ENCODE assay signal across 21 cellular contexts in the genomic region with DNA sequence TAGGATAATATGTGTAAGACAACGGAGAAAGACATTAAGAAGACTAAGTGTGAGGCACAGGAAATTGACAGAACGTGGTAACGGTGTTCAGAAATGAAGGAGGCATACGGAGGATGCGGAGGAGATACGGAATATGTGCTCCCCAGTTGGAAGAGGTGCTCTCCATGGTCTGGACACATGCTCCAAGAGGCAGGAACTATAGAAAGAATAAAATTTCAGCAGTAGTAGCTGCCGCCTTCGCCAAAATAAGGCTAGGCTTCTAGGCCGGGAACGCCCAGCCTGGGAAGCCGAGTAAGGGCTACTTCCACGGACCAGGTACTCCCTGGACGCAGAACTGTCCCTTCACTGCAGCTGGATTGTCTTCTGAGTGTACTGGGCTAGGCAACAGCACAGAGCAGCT. TPM values are rescaled to one million over a fixed set of nuclear protein-coding genes. Genes with fewer than 3 reads are reported as not detected.
DNase-seq lines count a peak whose midpoint lies in the region; ATAC-seq and TF ChIP-seq lines count a peak whose summit lies in the region.
"Had no signal": no experiment of that assay in that cellular context is flagged by ENCODE, and none has a peak within 500 bp of the region (broad histone marks: within the 10 kb centered on the region; RNA-seq: fewer than 3 reads in every experiment).

No MANE protein-coding gene starts in this region.

- peaks cover 9% of the 10 kb centered on the region for H3F3A ChIP-seq in GM23338 (replicated peaks; ENCODE audit: low read depth)

- H3K27me3 ChIP-seq in GM23338 (ENCODE audit: insufficient read depth) = peaks cover 84% of the 10 kb centered on the region
- H3K27me3 ChIP-seq in subcutaneous abdominal adipose tissue (ENCODE audit: control insufficient read depth in 5 of 5, insufficient read depth in 4 of 5, low read length in 5 of 5) = no peaks in the 10 kb centered on the region

- peaks cover 26% of the 10 kb centered on the region for H4K20me1 ChIP-seq in GM23338 (replicated peaks; ENCODE audit: insufficient read depth)

- H3K4me3 Mint-ChIP-seq in GM23338 (peak overlapping the region; percentile 81; the same call in 2 of the 3 replicates), brain (peak overlapping the region in 3 of 5 experiments; percentile 10 to 87 (median 80)), nephron (peak overlapping the region; percentile 94 to 98 (median 97))
- H3K4me3 Mint-ChIP-seq: CD4-positive, alpha-beta memory T cell; HFFc6 had no signal

- no peak for TF ChIP-seq CTCF in GM23338 (conservative IDR thresholded peaks at IDR 0.05; ENCODE audit: low read depth in 2 of 2)
- TF ChIP-seq CTCF in brain (conservative IDR thresholded peaks at IDR 0.05) = no peak
- TF ChIP-seq CTCF in nephron (IDR thresholded peaks at IDR 0.05; ENCODE audit: unreplicated experiment in 3 of 3) = no peak

- H3K27ac Mint-ChIP-seq in GM23338 (no peak overlapping the region), brain (no peak overlapping the region), nephron (peak overlapping the region; percentile 77 to 99 (median 81))
- H3K27ac Mint-ChIP-seq: CD4-positive, alpha-beta memory T cell; HFFc6; IgD-negative memory B cell had no signal

- no peaks in the 10 kb centered on the region for H3K9me2 ChIP-seq in GM23338 (ENCODE audit: insufficient read depth)

- ATAC-seq in GM23338 (no peak), GM21390 (IDR thresholded peaks at IDR 0.05; ENCODE audit: unreplicated experiment) (no peak), HG03378 (IDR thresholded peaks at IDR 0.05; ENCODE audit: unreplicated experiment) (no peak)
- ATAC-seq: PC-3 had no signal

- no peaks in the 10 kb centered on the region; the same call in 2 of the 3 replicates for H3K36me3 Mint-ChIP-seq in GM23338 (ENCODE audit: low read depth)
- H3K36me3 Mint-ChIP-seq in brain = peaks cover 20% of the 10 kb centered on the region
- H3K36me3 Mint-ChIP-seq in nephron (ENCODE audit: low read depth) = peaks cover 43% of the 10 kb centered on the region
- H3K36me3 Mint-ChIP-seq: CD4-positive, alpha-beta memory T cell; IgD-negative memory B cell had no signal

- 0 out of 3 replicates have a peak, but pooled peaks cover 7% of the 10 kb centered on the region for H3K9me3 Mint-ChIP-seq in GM23338
- H3K9me3 Mint-ChIP-seq in brain = peaks cover 0 to 11% (median 0%) of the 10 kb centered on the region in 5 experiments
- H3K9me3 Mint-ChIP-seq in nephron = peaks cover 2% of the 10 kb centered on the region
- H3K9me3 Mint-ChIP-seq: HFFc6 had no signal

- 0 out of 2 replicates have a peak overlapping the region, but pooled peaks have one; percentile 38 for H2AFZ ChIP-seq in GM23338

- peaks cover 75% of the 10 kb centered on the region for H3K27me3 Mint-ChIP-seq in GM23338 (ENCODE audit: insufficient read depth, low read depth, poor library complexity)
- peaks cover 100% of the 10 kb centered on the region for H3K27me3 Mint-ChIP-seq in brain
- peaks cover 94% of the 10 kb centered on the region for H3K27me3 Mint-ChIP-seq in nephron (ENCODE audit: low read depth)

- peaks cover 24% of the 10 kb centered on the region for H3K4me1 ChIP-seq in GM23338 (ENCODE audit: insufficient read depth)
- H3K4me1 ChIP-seq in subcutaneous abdominal adipose tissue (ENCODE audit: control insufficient read depth in 5 of 5, insufficient read depth in 5 of 5, low read length in 5 of 5) = peaks cover 16 to 55% (median 50%) of the 10 kb centered on the region in 5 donors
- H3K4me1 ChIP-seq: BE2C had no signal

- H3K4me1 Mint-ChIP-seq in GM23338 (peaks cover 36% of the 10 kb centered on the region), brain (peaks cover 33% of the 10 kb centered on the region), nephron (peaks cover 44% of the 10 kb centered on the region)

- H3K79me2 ChIP-seq in GM23338 (replicated peaks; ENCODE audit: insufficient read depth) = no peaks in the 10 kb centered on the region

- peak overlapping the region; percentile 86 for H3K4me2 ChIP-seq in GM23338

- H3K9me3 ChIP-seq in subcutaneous abdominal adipose tissue (ENCODE audit: control insufficient read depth in 5 of 5, low read length in 5 of 5) = no peaks in the 10 kb centered on the region
- H3K9me3 ChIP-seq: BE2C had no signal

- H3K4me3 ChIP-seq in GM23338 (peak overlapping the region; percentile 61), subcutaneous abdominal adipose tissue (ENCODE audit: low read depth in 1 of 5, low read length in 5 of 5) (no peak overlapping the region)

- no peak overlapping the region for H3K27ac ChIP-seq in GM23338 (ENCODE audit: low read depth)
- H3K27ac ChIP-seq in subcutaneous abdominal adipose tissue (ENCODE audit: low read depth, low read length) = peak overlapping the region; percentile 62

- DNase-seq in GM23338 (ENCODE audit: low spot score) (peak; percentile 9), NCI-H1930 (lab: John Stamatoyannopoulos, UW) (no peak)
- DNase-seq: BE2C; CD4-positive, alpha-beta memory T cell; DMS153; GF-D8; HFFc6; Karpas-422; NCI-H1417 treated with DMSO at 0.1 percent for 48 hours; NCI-H187 treated with DMSO at 0.1 percent for 48 hours; NCI-H345; NCI-H524 treated with DMSO at 0.1 percent for 48 hours; PC-3; RPMI8226; SHP77 treated with DMSO at 0.1 percent for 48 hours had no signal

- H3K36me3 ChIP-seq in GM23338 (ENCODE audit: insufficient read depth) (no peaks in the 10 kb centered on the region), subcutaneous abdominal adipose tissue (ENCODE audit: control insufficient read depth in 5 of 5, insufficient read depth in 5 of 5, low read length in 5 of 5) (peaks cover 0 to 18% (median 5%) of the 10 kb centered on the region in 5 donors)
- H3K36me3 ChIP-seq: BE2C had no signal

- H3K9ac ChIP-seq in subcutaneous abdominal adipose tissue (ENCODE audit: low read length in 5 of 5) = no peak overlapping the region

TF ChIP-seq in GM23338, 12 proteins besides CTCF, POLR2A, EP300 and RAD21:
- no peak for TF ChIP-seq STAT1 (IDR thresholded peaks at IDR 0.05; ENCODE audit: unreplicated experiment)
- no peak for TF ChIP-seq POLR2AphosphoS5 (IDR thresholded peaks at IDR 0.05; ENCODE audit: low read depth)
- TF ChIP-seq ZNF331 (CRISPR knock-in tag; IDR thresholded peaks at IDR 0.05; ENCODE audit: low read depth) = no peak
- no peak for TF ChIP-seq CREB1 (CRISPR knock-in tag; IDR thresholded peaks at IDR 0.05; ENCODE audit: low read depth)
- no peak for TF ChIP-seq EZH2phosphoT487 (IDR thresholded peaks at IDR 0.05; ENCODE audit: unreplicated experiment)
- no peak for TF ChIP-seq EZH2 (IDR thresholded peaks at IDR 0.05; ENCODE audit: low read depth, unreplicated experiment)
- TF ChIP-seq, protein P1, sequence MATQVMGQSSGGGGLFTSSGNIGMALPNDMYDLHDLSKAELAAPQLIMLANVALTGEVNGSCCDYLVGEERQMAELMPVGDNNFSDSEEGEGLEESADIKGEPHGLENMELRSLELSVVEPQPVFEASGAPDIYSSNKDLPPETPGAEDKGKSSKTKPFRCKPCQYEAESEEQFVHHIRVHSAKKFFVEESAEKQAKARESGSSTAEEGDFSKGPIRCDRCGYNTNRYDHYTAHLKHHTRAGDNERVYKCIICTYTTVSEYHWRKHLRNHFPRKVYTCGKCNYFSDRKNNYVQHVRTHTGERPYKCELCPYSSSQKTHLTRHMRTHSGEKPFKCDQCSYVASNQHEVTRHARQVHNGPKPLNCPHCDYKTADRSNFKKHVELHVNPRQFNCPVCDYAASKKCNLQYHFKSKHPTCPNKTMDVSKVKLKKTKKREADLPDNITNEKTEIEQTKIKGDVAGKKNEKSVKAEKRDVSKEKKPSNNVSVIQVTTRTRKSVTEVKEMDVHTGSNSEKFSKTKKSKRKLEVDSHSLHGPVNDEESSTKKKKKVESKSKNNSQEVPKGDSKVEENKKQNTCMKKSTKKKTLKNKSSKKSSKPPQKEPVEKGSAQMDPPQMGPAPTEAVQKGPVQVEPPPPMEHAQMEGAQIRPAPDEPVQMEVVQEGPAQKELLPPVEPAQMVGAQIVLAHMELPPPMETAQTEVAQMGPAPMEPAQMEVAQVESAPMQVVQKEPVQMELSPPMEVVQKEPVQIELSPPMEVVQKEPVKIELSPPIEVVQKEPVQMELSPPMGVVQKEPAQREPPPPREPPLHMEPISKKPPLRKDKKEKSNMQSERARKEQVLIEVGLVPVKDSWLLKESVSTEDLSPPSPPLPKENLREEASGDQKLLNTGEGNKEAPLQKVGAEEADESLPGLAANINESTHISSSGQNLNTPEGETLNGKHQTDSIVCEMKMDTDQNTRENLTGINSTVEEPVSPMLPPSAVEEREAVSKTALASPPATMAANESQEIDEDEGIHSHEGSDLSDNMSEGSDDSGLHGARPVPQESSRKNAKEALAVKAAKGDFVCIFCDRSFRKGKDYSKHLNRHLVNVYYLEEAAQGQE (IDR thresholded peaks at IDR 0.05; ENCODE audit: unreplicated experiment) = no peak
TF ChIP-seq in GM23338: peak in this region for 0.

RNA-seq across cellular contexts. Expression of a gene that starts 7.4 kb away (rescaled TPM):
- 1.6 and 1.8 TPM in 2 replicates for total RNA-seq in GM23338 (2014; rRNA removed; shearing (Covaris generic))
- 2.3 and 2.5 TPM in 2 replicates for polyA plus RNA-seq in GM23338 (2016; fragmentation: Nextera tagmentation; extraction: Ambion mirVana)
- 2.7 TPM for polyA plus RNA-seq in brain (ENCODE audit: insufficient read depth, low read depth, low replicate concordance)
- polyA plus RNA-seq: IgD-negative memory B cell had no signal

Comparison
In these comparisons a context has a peak if more than half of its experiments do, and no peak if none do; other contexts are left out.
1. H3K27ac Mint-ChIP-seq: peak in nephron (3 of 3); none in GM23338 (single experiment) and brain (0 of 5).
2. Peak in every context shown above with its lines, with median percentiles within 50 percentile points of each other: H3K4me3 Mint-ChIP-seq.